ENCODE assay signal across 27 cellular contexts in genomic region chr18:40849856-40850255, GRCh38.
"Had no signal": no experiment of that assay in that cellular context is flagged by ENCODE, and none has a peak within 500 bp of the region (broad histone marks: within the 10 kb centered on the region; RNA-seq: fewer than 3 reads in every experiment).

No MANE protein-coding gene starts in this region.

- ATAC-seq: activated CD4-positive, alpha-beta T cell treated with anti-CD3 and anti-CD28 coated beads for 36 hours; activated CD8-positive, alpha-beta memory T cell treated with anti-CD3 and anti-CD28 coated beads, Interleukin-2, amount 10 ng/mL, durations not matched to agents 7 days and 5 days; activated CD8-positive, alpha-beta T cell treated with anti-CD3 and anti-CD28 coated beads, Interleukin-2, amount 10 ng/mL, durations not matched to agents 7 days and 5 days; activated naive CD8-positive, alpha-beta T cell treated with anti-CD3 and anti-CD28 coated beads, Interleukin-2, amount 50 U/mL, for 24 hours; body of pancreas; gastroesophageal sphincter; heart right ventricle had no signal

- H3K4me3 Mint-ChIP-seq: activated CD4-positive, alpha-beta memory T cell treated with anti-CD3 and anti-CD28 coated beads for 36 hours; activated CD4-positive, alpha-beta T cell treated with anti-CD3 and anti-CD28 coated beads for 36 hours; activated CD4-positive, alpha-beta T cell treated with anti-CD3 and anti-CD28 coated beads, Interleukin-2, amount 10 ng/mL, durations not matched to agents 24 days and 14 days; activated CD8-positive, alpha-beta memory T cell treated with anti-CD3 and anti-CD28 coated beads, Interleukin-2, amount 10 ng/mL, durations not matched to agents 7 days and 5 days; activated CD8-positive, alpha-beta T cell treated with anti-CD3 and anti-CD28 coated beads, Interleukin-2, amount 10 ng/mL, durations not matched to agents 7 days and 5 days; activated naive CD4-positive, alpha-beta T cell treated with anti-CD3 and anti-CD28 coated beads for 36 hours; activated naive CD4-positive, alpha-beta T cell treated with anti-CD3 and anti-CD28 coated beads, Interleukin-2, amount 50 U/mL, for 24 hours; activated naive CD8-positive, alpha-beta T cell treated with anti-CD3 and anti-CD28 coated beads for 36 hours; activated naive CD8-positive, alpha-beta T cell treated with anti-CD3 and anti-CD28 coated beads, Interleukin-2, amount 50 U/mL, for 24 hours; activated T-helper 1 cell treated with anti-CD3 and anti-CD28 coated beads, Interleukin-12 subunit alpha, Interleukin-12 subunit beta, Interleukin-2, Interleukin-4 antibody, amounts not matched to agents 30 ng/mL and 10 ng/mL and 1 ng/mL, durations not matched to agents 14 hours and 24 hours and 36 hours; endodermal cell had no signal

- H3K9me3 ChIP-seq: body of pancreas, colonic mucosa, esophagus muscularis mucosa, gastroesophageal sphincter had no signal

- H3K4me1 ChIP-seq: body of pancreas, colonic mucosa, heart right ventricle had no signal

- H3K27me3 ChIP-seq: body of pancreas, colonic mucosa, esophagus muscularis mucosa, gastroesophageal sphincter, heart right ventricle had no signal

- H3K27me3 Mint-ChIP-seq: activated CD4-positive, alpha-beta memory T cell treated with anti-CD3 and anti-CD28 coated beads for 36 hours; activated CD4-positive, alpha-beta T cell treated with anti-CD3 and anti-CD28 coated beads for 36 hours; activated CD4-positive, alpha-beta T cell treated with anti-CD3 and anti-CD28 coated beads, Interleukin-2, amount 10 ng/mL, durations not matched to agents 24 days and 14 days; activated CD8-positive, alpha-beta memory T cell treated with anti-CD3 and anti-CD28 coated beads, Interleukin-2, amount 10 ng/mL, durations not matched to agents 7 days and 5 days; activated naive CD4-positive, alpha-beta T cell treated with anti-CD3 and anti-CD28 coated beads, Interleukin-2, amount 50 U/mL, for 24 hours; activated naive CD8-positive, alpha-beta T cell treated with anti-CD3 and anti-CD28 coated beads for 36 hours; activated naive CD8-positive, alpha-beta T cell treated with anti-CD3 and anti-CD28 coated beads, Interleukin-2, amount 50 U/mL, for 24 hours had no signal

- H3K4me3 ChIP-seq: body of pancreas, colonic mucosa, esophagus muscularis mucosa, gastroesophageal sphincter, heart right ventricle had no signal

- H3K4me1 Mint-ChIP-seq: activated CD4-positive, alpha-beta T cell treated with anti-CD3 and anti-CD28 coated beads for 36 hours; activated CD4-positive, alpha-beta T cell treated with anti-CD3 and anti-CD28 coated beads, Interleukin-2, amount 10 ng/mL, durations not matched to agents 24 days and 14 days; activated CD8-positive, alpha-beta memory T cell treated with anti-CD3 and anti-CD28 coated beads, Interleukin-2, amount 10 ng/mL, durations not matched to agents 7 days and 5 days; activated naive CD4-positive, alpha-beta T cell treated with anti-CD3 and anti-CD28 coated beads, Interleukin-2, amount 50 U/mL, for 24 hours; activated naive CD8-positive, alpha-beta T cell treated with anti-CD3 and anti-CD28 coated beads for 36 hours; activated naive CD8-positive, alpha-beta T cell treated with anti-CD3 and anti-CD28 coated beads, Interleukin-2, amount 50 U/mL, for 24 hours had no signal

- H3K27ac Mint-ChIP-seq: activated CD4-positive, alpha-beta memory T cell treated with anti-CD3 and anti-CD28 coated beads for 36 hours; activated CD4-positive, alpha-beta T cell treated with anti-CD3 and anti-CD28 coated beads for 36 hours; activated CD4-positive, alpha-beta T cell treated with anti-CD3 and anti-CD28 coated beads, Interleukin-2, amount 10 ng/mL, durations not matched to agents 24 days and 14 days; activated CD8-positive, alpha-beta memory T cell treated with anti-CD3 and anti-CD28 coated beads, Interleukin-2, amount 10 ng/mL, durations not matched to agents 7 days and 5 days; activated CD8-positive, alpha-beta T cell treated with anti-CD3 and anti-CD28 coated beads, Interleukin-2, amount 10 ng/mL, durations not matched to agents 7 days and 5 days; activated naive CD4-positive, alpha-beta T cell treated with anti-CD3 and anti-CD28 coated beads for 36 hours; activated naive CD4-positive, alpha-beta T cell treated with anti-CD3 and anti-CD28 coated beads, Interleukin-2, amount 50 U/mL, for 24 hours; activated naive CD8-positive, alpha-beta T cell treated with anti-CD3 and anti-CD28 coated beads for 36 hours; activated naive CD8-positive, alpha-beta T cell treated with anti-CD3 and anti-CD28 coated beads, Interleukin-2, amount 50 U/mL, for 24 hours; activated T-helper 1 cell treated with anti-CD3 and anti-CD28 coated beads, Interleukin-12 subunit alpha, Interleukin-12 subunit beta, Interleukin-2, Interleukin-4 antibody, amounts not matched to agents 30 ng/mL and 10 ng/mL and 1 ng/mL, durations not matched to agents 14 hours and 24 hours and 36 hours; activated T-helper 2 cell treated with anti-CD3 and anti-CD28 coated beads, Interferon-gamma antibody, Interleukin-2, Interleukin-4, amounts not matched to agents 10 μg/mL and 5 μg/mL and 100 μg/mL, durations not matched to agents 14 hours and 24 hours and 36 hours; endodermal cell had no signal

- DNase-seq: activated CD4-positive, alpha-beta memory T cell treated with anti-CD3 and anti-CD28 coated beads for 36 hours; activated CD4-positive, alpha-beta T cell treated with anti-CD3 and anti-CD28 coated beads for 36 hours; activated CD4-positive, alpha-beta T cell treated with anti-CD3 and anti-CD28 coated beads, Interleukin-2, amount 10 ng/mL, durations not matched to agents 24 days and 14 days; activated CD4-positive, CD25-positive, alpha-beta regulatory T cell; activated CD4-positive, CD25-positive, alpha-beta regulatory T cell treated with anti-CD3 and anti-CD28 coated beads, Interleukin-2, amount 50 U/mL, for 72 hours; activated CD8-positive, alpha-beta memory T cell treated with anti-CD3 and anti-CD28 coated beads, Interleukin-2, amount 10 ng/mL, durations not matched to agents 7 days and 5 days; activated CD8-positive, alpha-beta memory T cell treated with anti-CD3 and anti-CD28 coated beads, Interleukin-2, amount 50 U/mL, for 4 hours; activated CD8-positive, alpha-beta T cell treated with anti-CD3 and anti-CD28 coated beads, Interleukin-2, amount 10 ng/mL, durations not matched to agents 7 days and 5 days; activated effector memory CD4-positive, alpha-beta T cell treated with anti-CD3 and anti-CD28 coated beads, Interleukin-2, amount 50 U/mL, for 16 hours; activated naive CD4-positive, alpha-beta T cell treated with anti-CD3 and anti-CD28 coated beads for 36 hours; activated naive CD8-positive, alpha-beta T cell treated with anti-CD3 and anti-CD28 coated beads for 36 hours; activated naive CD8-positive, alpha-beta T cell treated with anti-CD3 and anti-CD28 coated beads, Interleukin-2, amount 50 U/mL, for 24 hours; activated T-cell treated with anti-CD3 and anti-CD28 coated beads, Interleukin-2, amount 50 U/mL, for 1 hour; activated T-cell treated with anti-CD3 and anti-CD28 coated beads, Interleukin-2, amount 50 U/mL, for 48 hours; body of pancreas; caudate nucleus; colonic mucosa; effector CD8-positive, alpha-beta T cell; endodermal cell; foreskin melanocyte; heart right ventricle; T-helper 2 cell had no signal

- H3K36me3 Mint-ChIP-seq: activated CD4-positive, alpha-beta memory T cell treated with anti-CD3 and anti-CD28 coated beads for 36 hours; activated CD8-positive, alpha-beta memory T cell treated with anti-CD3 and anti-CD28 coated beads, Interleukin-2, amount 10 ng/mL, durations not matched to agents 7 days and 5 days; activated naive CD4-positive, alpha-beta T cell treated with anti-CD3 and anti-CD28 coated beads, Interleukin-2, amount 50 U/mL, for 24 hours; activated naive CD8-positive, alpha-beta T cell treated with anti-CD3 and anti-CD28 coated beads for 36 hours had no signal

- H3K27ac ChIP-seq: body of pancreas, colonic mucosa, esophagus muscularis mucosa, gastroesophageal sphincter, heart right ventricle had no signal

- H3K36me3 ChIP-seq: colonic mucosa, esophagus muscularis mucosa, gastroesophageal sphincter, heart right ventricle had no signal

- H3K9me3 Mint-ChIP-seq: endodermal cell had no signal
